Comparison of ENCODE assay signal across 8 cellular contexts in the genomic region with DNA sequence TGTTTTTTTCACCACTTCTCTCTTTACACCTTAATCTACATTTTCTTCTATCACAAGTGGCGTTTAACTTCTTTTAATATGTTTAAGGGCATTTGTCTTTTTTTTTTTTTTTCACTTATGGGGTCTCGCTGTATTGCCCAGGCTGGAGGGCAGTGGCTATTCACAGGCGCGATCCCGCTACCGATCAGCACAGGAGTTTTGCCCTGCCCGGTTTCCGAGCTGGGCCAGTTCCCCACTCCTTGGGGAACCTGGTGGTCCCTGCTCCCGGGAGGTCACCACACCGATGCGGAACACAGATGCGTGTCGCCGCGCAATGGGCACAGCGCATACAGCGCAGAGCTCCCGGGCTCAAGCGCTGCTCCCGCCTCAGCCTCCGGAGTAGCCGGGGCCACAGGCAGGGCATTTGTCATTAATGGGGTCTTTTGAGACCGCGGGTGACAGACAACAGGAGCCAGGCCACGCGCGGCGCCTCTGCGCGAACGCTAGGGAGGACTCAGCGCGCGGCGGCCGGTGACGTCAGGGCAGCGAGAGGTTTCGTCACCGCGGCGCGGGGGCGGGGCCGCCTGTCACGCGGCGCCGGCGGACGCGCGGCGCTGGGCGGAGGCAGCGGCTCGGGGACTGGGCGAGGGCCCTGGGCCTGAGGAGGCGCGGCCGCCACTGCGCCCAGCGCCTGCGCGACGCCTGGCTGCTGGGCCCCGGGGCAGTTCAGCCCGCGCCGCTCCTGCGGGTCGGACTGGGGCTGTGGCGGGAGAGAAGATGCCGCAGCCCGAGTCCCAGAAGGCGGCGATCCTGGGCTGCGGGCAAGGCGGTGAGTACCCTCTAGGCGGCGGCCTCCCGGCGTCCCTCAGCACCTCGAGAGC. TPM values are rescaled to one million over a fixed set of nuclear protein-coding genes. Genes with fewer than 3 reads are reported as not detected.
DNase-seq lines count a peak whose midpoint lies in the region; ATAC-seq and TF ChIP-seq lines count a peak whose summit lies in the region.

TSS of gene GALNT11 (plus strand) at position 598 of the 860 bp plus-strand sequence. CDS start 68,554 bp downstream, outside the sequence.

- no peaks in the 10 kb centered on the region for H3K27me3 Mint-ChIP-seq in activated CD8-positive, alpha-beta T cell treated with anti-CD3 and anti-CD28 coated beads for 36 hours

- peaks cover 38% of the 10 kb centered on the region for H3K4me1 Mint-ChIP-seq in activated CD8-positive, alpha-beta T cell treated with anti-CD3 and anti-CD28 coated beads for 36 hours (ENCODE audit: low read depth)

- peak within 1 kb of the TSS; percentile 67 for H3K27ac ChIP-seq in duodenal mucosa (ENCODE audit: low read depth, low read length)
- peak within 1 kb of the TSS; percentile 89 for H3K27ac ChIP-seq in lower lobe of right lung

- DNase-seq in BE2C (peak; percentile 92), NCI-H526 treated with DMSO at 0.1 percent for 48 hours (lab: John Stamatoyannopoulos, UW) (peak; percentile 74), lower lobe of right lung (peak; percentile 91)
- DNase-seq in activated CD8-positive, alpha-beta T cell treated with anti-CD3 and anti-CD28 coated beads for 36 hours, result peak; percentile 89
- DNase-seq in stimulated activated CD4-positive, alpha-beta T cell treated with anti-CD3 and anti-CD28 coated beads, TNF-alpha, amount 100 ng/mL, for 1 hour (ENCODE audit: low read depth in 3 of 3, low spot score in 1 of 3), result peak; percentile 47 to 83 (median 65)

- H3K4me1 ChIP-seq in BE2C, result no peaks in the 10 kb centered on the region; the same call in none of the 2 replicates
- H3K4me1 ChIP-seq in duodenal mucosa (ENCODE audit: control insufficient read depth in 1 of 2, insufficient read depth in 2 of 2, low read length in 2 of 2), result peaks cover 5 to 7% of the 10 kb centered on the region in 2 donors
- H3K4me1 ChIP-seq in lower lobe of right lung, result peaks cover 17% of the 10 kb centered on the region

- POLR2A ChIA-PET in activated CD8-positive, alpha-beta T cell treated with anti-CD3 and anti-CD28 coated beads for 36 hours (lab: Charles Lee), result interaction anchor here (0.6 to 1.6 kb wide), 5 partner anchors 10 to 127 kb away, joined by 3 read pairs; no protein-coding TSS in a partner anchor

- H3K4me3 ChIP-seq in BE2C (ENCODE audit: low read depth, low read length) (peak within 1 kb of the TSS; percentile 81), duodenal mucosa (ENCODE audit: low read depth in 1 of 2, low read length in 2 of 2) (peak within 1 kb of the TSS; percentile 70 to 92), lower lobe of right lung (peak within 1 kb of the TSS; percentile 69)

- ATAC-seq in GM19035 (IDR thresholded peaks at IDR 0.05; ENCODE audit: unreplicated experiment) (peak; percentile 97), HG03342 (IDR thresholded peaks at IDR 0.05; ENCODE audit: unreplicated experiment) (peak; percentile 95), lower lobe of right lung (peak; percentile 99)
- ATAC-seq in activated CD8-positive, alpha-beta T cell treated with anti-CD3 and anti-CD28 coated beads for 36 hours, result peak; percentile 91

- intact Hi-C loops in activated CD8-positive, alpha-beta T cell treated with anti-CD3 and anti-CD28 coated beads for 36 hours (cut with micrococcal nuclease), result no loop called here
- intact Hi-C loops in lower lobe of right lung (cut with DNase I), result no loop called here

- peaks cover 2% of the 10 kb centered on the region for H3K9me3 Mint-ChIP-seq in activated CD8-positive, alpha-beta T cell treated with anti-CD3 and anti-CD28 coated beads for 36 hours

- TF ChIP-seq CTCF in BE2C (IDR thresholded peaks at IDR 0.05; ENCODE audit: low read depth, low read length), result no peak
- peak; percentile 50 for TF ChIP-seq CTCF in activated CD8-positive, alpha-beta T cell treated with anti-CD3 and anti-CD28 coated beads for 36 hours (IDR thresholded peaks at IDR 0.05)
- peak; percentile 26 for TF ChIP-seq CTCF in lower lobe of right lung (IDR thresholded peaks at IDR 0.05)

- CTCF ChIA-PET in activated CD8-positive, alpha-beta T cell treated with anti-CD3 and anti-CD28 coated beads for 36 hours (lab: Charles Lee), result interaction anchor here (1.0 kb wide), 1 partner anchor 10 kb away, joined by 3 read pairs; no protein-coding TSS in a partner anchor

- H3K36me3 Mint-ChIP-seq in activated CD8-positive, alpha-beta T cell treated with anti-CD3 and anti-CD28 coated beads for 36 hours (ENCODE audit: low read depth), result peaks cover 27% of the 10 kb centered on the region

- H3K27me3 ChIP-seq in BE2C (no peaks in the 10 kb centered on the region), duodenal mucosa (ENCODE audit: control insufficient read depth in 1 of 2, insufficient read depth in 2 of 2, low read length in 2 of 2) (no peaks in the 10 kb centered on the region), lower lobe of right lung (ENCODE audit: low read depth) (no peaks in the 10 kb centered on the region)

- peak within 1 kb of the TSS; percentile 90 for H3K27ac Mint-ChIP-seq in activated CD8-positive, alpha-beta T cell treated with anti-CD3 and anti-CD28 coated beads for 36 hours

- H3K9me3 ChIP-seq in BE2C (no peaks in the 10 kb centered on the region), duodenal mucosa (ENCODE audit: control insufficient read depth in 1 of 2, low read length in 2 of 2) (no peaks in the 10 kb centered on the region), lower lobe of right lung (no peaks in the 10 kb centered on the region)

- peak within 1 kb of the TSS; percentile 81 for H3K4me3 Mint-ChIP-seq in activated CD8-positive, alpha-beta T cell treated with anti-CD3 and anti-CD28 coated beads for 36 hours

- H3K36me3 ChIP-seq in BE2C (peaks cover 8% of the 10 kb centered on the region), duodenal mucosa (ENCODE audit: control insufficient read depth in 1 of 2, insufficient read depth in 2 of 2, low read length in 2 of 2) (no peaks in the 10 kb centered on the region), lower lobe of right lung (no peaks in the 10 kb centered on the region)

- H3K9ac ChIP-seq in duodenal mucosa (ENCODE audit: low read depth in 1 of 2, low read length in 2 of 2), result peak within 1 kb of the TSS; percentile 59 to 92

RNA-seq across cellular contexts. Expression of gene GALNT11, which starts in this region (rescaled TPM):
- 37.2 TPM for polyA plus RNA-seq in BE2C (2012; ENCODE audit: insufficient read depth, insufficient read length, low read depth)
- 10 to 100 TPM; 22.4 to 22.8 TPM for total RNA-seq in activated CD8-positive, alpha-beta T cell treated with anti-CD3 and anti-CD28 coated beads for 36 hours
- 39.6 TPM for total RNA-seq in lower lobe of right lung

Comparison
In these comparisons a context has a peak if more than half of its experiments do, and no peak if none do; other contexts are left out.
1. Peak in every context shown above with its lines: DNase-seq, ATAC-seq, H3K4me3 ChIP-seq and H3K27ac ChIP-seq.